Comparison of ENCODE assay signal across 10 cellular contexts in genomic region chr3:42042747-42043115, GRCh38. TPM values are rescaled to one million over a fixed set of nuclear protein-coding genes. Genes with fewer than 3 reads are reported as not detected.
DNase-seq lines count a peak whose midpoint lies in the region; ATAC-seq and TF ChIP-seq lines count a peak whose summit lies in the region.
"Had no signal": no experiment of that assay in that cellular context is flagged by ENCODE, and none has a peak within 500 bp of the region (broad histone marks: within the 10 kb centered on the region; RNA-seq: fewer than 3 reads in every experiment).

No MANE protein-coding gene starts in this region.

- H3K9me3 ChIP-seq in lower lobe of right lung (no peaks in the 10 kb centered on the region), thoracic aorta (no peaks in the 10 kb centered on the region)

- peak in 1 of 2 donors; percentile 47 for ATAC-seq in lower lobe of right lung
- ATAC-seq in thoracic aorta (ENCODE audit: insufficient number of reproducible peaks, low FRiP score, low read depth): no peak
- ATAC-seq in GM21723 (IDR thresholded peaks at IDR 0.05; ENCODE audit: unreplicated experiment): no peak

- no peak overlapping the region for H3K4me3 ChIP-seq in lower lobe of right lung
- H3K4me3 ChIP-seq in thoracic aorta: peak overlapping the region; percentile 58

- H3K9me3 Mint-ChIP-seq in brain (peaks cover 0 to 3% (median 0%) of the 10 kb centered on the region in 5 experiments), immature natural killer cell (no peaks in the 10 kb centered on the region)

- peaks cover 24% of the 10 kb centered on the region for H3K4me1 ChIP-seq in lower lobe of right lung
- H3K4me1 ChIP-seq in thoracic aorta (ENCODE audit: control insufficient read depth in 1 of 2, low read depth in 2 of 2): peaks cover 34 to 41% of the 10 kb centered on the region in 2 donors

- H3K27me3 Mint-ChIP-seq in brain (peaks cover 2% of the 10 kb centered on the region), immature natural killer cell (ENCODE audit: low read depth in 3 of 3) (peaks cover 0 to 2% (median 2%) of the 10 kb centered on the region in 3 donors)

- TF ChIP-seq CTCF in brain (conservative IDR thresholded peaks at IDR 0.05) (no peak), lower lobe of right lung (IDR thresholded peaks at IDR 0.05) (no peak), thoracic aorta (IDR thresholded peaks at IDR 0.05) (no peak)

- DNase-seq in DMS79 treated with DMSO at 0.1 percent for 48 hours (lab: John Stamatoyannopoulos, UW): peak; percentile 26
- no peak for DNase-seq in DMS79 (lab: John Stamatoyannopoulos, UW)
- no peak for DNase-seq in lower lobe of right lung
- no peak for DNase-seq in thoracic aorta (ENCODE audit: low spot score)
- DNase-seq in SW480 (ENCODE audit: low spot score): no peak
- no peak for DNase-seq in immature natural killer cell
- DNase-seq: activated CD4-positive, CD25-positive, alpha-beta regulatory T cell treated with anti-CD3 and anti-CD28 coated beads, Interleukin-2, amount 50 U/mL, for 72 hours; stimulated activated CD4-positive, alpha-beta T cell treated with anti-CD3 and anti-CD28 coated beads, Interleukin-1b, Interleukin-23, amount 100 ng/mL, for 48 hours had no signal

- H3K4me3 Mint-ChIP-seq in brain (peak overlapping the region; percentile 17 to 75 (median 61)), immature natural killer cell (no peak overlapping the region)

- peak overlapping the region; percentile 10 for H3K27ac ChIP-seq in lower lobe of right lung
- peak overlapping the region; percentile 46 to 57 for H3K27ac ChIP-seq in thoracic aorta

- H3K27me3 ChIP-seq in lower lobe of right lung (ENCODE audit: low read depth) (no peaks in the 10 kb centered on the region), thoracic aorta (replicated peaks; ENCODE audit: insufficient read depth) (no peaks in the 10 kb centered on the region)

- peak overlapping the region; percentile 59 to 98 (median 96) for H3K27ac Mint-ChIP-seq in brain
- no peak overlapping the region for H3K27ac Mint-ChIP-seq in immature natural killer cell

- H3K36me3 Mint-ChIP-seq in brain (peaks cover 4% of the 10 kb centered on the region), immature natural killer cell (no peaks in the 10 kb centered on the region)

- intact Hi-C loops in lower lobe of right lung (cut with DNase I): no loop called here

- H3K36me3 ChIP-seq in lower lobe of right lung: no peaks in the 10 kb centered on the region
- no peaks in the 10 kb centered on the region for H3K36me3 ChIP-seq in thoracic aorta

- H3K4me1 Mint-ChIP-seq in brain (peaks cover 73% of the 10 kb centered on the region), immature natural killer cell (peaks cover 15 to 39% of the 10 kb centered on the region in 2 donors)

RNA-seq across cellular contexts. Expression of gene TRAK1, which starts 48.4 kb away (rescaled TPM):
- polyA plus RNA-seq in brain (ENCODE audit: insufficient read depth, low read depth, low replicate concordance): 28.8 TPM
- total RNA-seq in lower lobe of right lung: 50.6 TPM
- 10 to 100 TPM; 35.1 to 36.0 TPM for total RNA-seq in thoracic aorta
- polyA plus RNA-seq in immature natural killer cell: 1 to 10 TPM; 2.1 to 7.8 (median 4.4) TPM

Comparison
In these comparisons a context has a peak if more than half of its experiments do, and no peak if none do; other contexts are left out.
1. H3K27ac Mint-ChIP-seq: peak in brain (5 of 5); none in immature natural killer cell (0 of 6).
2. H3K4me3 Mint-ChIP-seq: peak in brain (5 of 5); none in immature natural killer cell (0 of 5).